1 cellular context compared by ENCODE assay signal in genomic region chr10:97023401-97024180, GRCh38.
TF ChIP-seq lines count a peak whose summit lies in the region.

No MANE protein-coding gene starts in this region.

TF ChIP-seq in K562, 482 proteins besides CTCF, POLR2A, EP300 and RAD21 (continued from another document):
- no peak for TF ChIP-seq ZNF444 (CRISPR knock-in tag; IDR thresholded peaks at IDR 0.05)
- TF ChIP-seq RBFOX2 (IDR thresholded peaks at IDR 0.05; ENCODE audit: low read depth, low read length): no peak
- TF ChIP-seq MEIS2 (IDR thresholded peaks at IDR 0.05; ENCODE audit: partially characterized antibody): no peak
- TF ChIP-seq ZHX1 (conservative IDR thresholded peaks at IDR 0.05; ENCODE audit: low read length): no peak
- no peak for TF ChIP-seq RHOXF2B (CRISPR knock-in tag; conservative IDR thresholded peaks at IDR 0.05)
- peak; percentile 93 for TF ChIP-seq ZNF316 (IDR thresholded peaks at IDR 0.05)
- TF ChIP-seq PHB2 (IDR thresholded peaks at IDR 0.05; ENCODE audit: low read depth): no peak
- no peak for TF ChIP-seq MTA2 (IDR thresholded peaks at IDR 0.05; ENCODE audit: low read depth)
- TF ChIP-seq MAFG (tag; conservative IDR thresholded peaks at IDR 0.05): peak; percentile 82
- TF ChIP-seq RERE (CRISPR knock-in tag; IDR thresholded peaks at IDR 0.05; ENCODE audit: borderline replicate concordance): no peak
